ENCODE assay signal across 11 cellular contexts in the genomic region with DNA sequence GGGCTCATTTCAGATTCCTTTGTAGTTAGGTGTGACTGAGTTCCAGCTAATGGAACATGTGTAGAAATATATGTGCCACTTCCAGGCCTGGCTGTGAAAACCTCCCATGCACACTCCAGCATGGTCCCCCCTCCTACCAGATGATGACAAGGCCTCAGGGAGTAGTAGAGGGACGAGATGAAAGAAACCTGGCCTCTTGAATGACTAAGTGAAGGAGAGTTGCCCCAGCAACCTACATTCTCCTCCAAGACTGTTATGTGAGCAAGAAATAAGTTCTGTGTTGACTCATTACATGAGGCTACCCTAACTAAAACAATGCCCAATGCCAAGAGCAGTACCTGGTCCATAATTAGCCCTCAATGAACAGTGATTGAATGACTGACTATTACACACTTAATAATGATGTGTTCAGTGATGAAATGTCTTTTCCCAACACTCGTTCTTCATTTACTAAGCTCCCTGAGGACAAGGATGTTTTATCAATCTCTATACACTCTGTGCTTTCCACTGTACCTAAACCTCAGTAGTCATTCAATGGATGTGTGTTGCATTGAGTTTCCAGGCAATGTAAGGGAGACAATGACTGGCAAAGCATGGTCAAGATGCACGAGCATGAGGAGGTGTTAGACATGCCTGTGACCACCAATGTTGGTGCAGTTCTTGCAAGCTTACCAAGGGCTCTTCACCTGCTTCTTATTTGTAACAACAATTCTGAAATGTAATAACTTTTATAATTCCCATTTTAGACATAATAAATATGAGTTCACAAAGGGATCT.
DNase-seq lines count a peak whose midpoint lies in the region; ATAC-seq, FAIRE-seq and TF ChIP-seq lines count a peak whose summit lies in the region.
"Had no signal": no experiment of that assay in that cellular context is flagged by ENCODE, and none has a peak within 500 bp of the region (broad histone marks: within the 10 kb centered on the region; RNA-seq: fewer than 3 reads in every experiment).

No MANE protein-coding gene starts in this region.

- H3K4me1 ChIP-seq in Caco-2 (peaks cover 48% of the 10 kb centered on the region), adipocyte (ENCODE audit: control insufficient read depth, insufficient read depth, low read length) (peaks cover 49% of the 10 kb centered on the region), small intestine (ENCODE audit: control insufficient read depth in 2 of 2, insufficient read depth in 1 of 2, low read depth in 1 of 2, low read length in 1 of 2) (no peaks in the 10 kb centered on the region)

- DNase-seq in Caco-2: no peak
- peak; percentile 20 for DNase-seq in HS-5 (ENCODE audit: low read depth)
- peak; percentile 50 for DNase-seq in adipocyte (ENCODE audit: low read depth)
- DNase-seq in renal cortical epithelial cell (ENCODE audit: low read depth): peak; percentile 95
- DNase-seq in small intestine: no peak
- no peak for DNase-seq in NAMALWA (ENCODE audit: low spot score)
- no peak for DNase-seq in RPMI8226
- DNase-seq: DMS79; NK-92 treated with Interleukin-12 subunit alpha and Interleukin-12 subunit beta, amount 100 ng/mL, for 24 hours; occipital lobe had no signal

- H3K27me3 ChIP-seq in Caco-2 (replicated peaks; ENCODE audit: control insufficient read depth, insufficient read depth, low read length): no peaks in the 10 kb centered on the region
- no peaks in the 10 kb centered on the region for H3K27me3 ChIP-seq in adipocyte (replicated peaks; ENCODE audit: control insufficient read depth, insufficient read depth, low read length)
- H3K27me3 ChIP-seq in small intestine (ENCODE audit: control insufficient read depth in 2 of 2, insufficient read depth in 2 of 2, low read length in 2 of 2): no peaks in the 10 kb centered on the region

- no peaks in the 10 kb centered on the region for H3K9me3 ChIP-seq in Caco-2
- H3K9me3 ChIP-seq in adipocyte (ENCODE audit: control insufficient read depth, low read length): no peaks in the 10 kb centered on the region
- H3K9me3 ChIP-seq in small intestine (ENCODE audit: control insufficient read depth, low read depth): no peaks in the 10 kb centered on the region

- BruUV-seq in Caco-2 (replicated peaks; lab: Mats Ljungman, UMichigan): no TSS peak

- FAIRE-seq in small intestine (lab: Jason Lieb, UNC): no peak

- no peak overlapping the region for H3K9ac ChIP-seq in adipocyte (ENCODE audit: low read length)

- no peak overlapping the region for H3K27ac ChIP-seq in small intestine (ENCODE audit: low read depth in 1 of 2, low read length in 1 of 2)

- H3K36me3 ChIP-seq in Caco-2 (ENCODE audit: control insufficient read depth, insufficient read depth, low read length) (no peaks in the 10 kb centered on the region), adipocyte (ENCODE audit: control insufficient read depth, insufficient read depth, low read length, severe bottlenecking) (no peaks in the 10 kb centered on the region), small intestine (ENCODE audit: control insufficient read depth in 2 of 2, insufficient read depth in 2 of 2, low read length in 2 of 2) (no peaks in the 10 kb centered on the region)

- intact Hi-C loops in Caco-2 (cut with micrococcal nuclease; ENCODE audit: unreplicated experiment): loop anchor here (5.0 kb wide), 1 partner anchor 940 kb away; no protein-coding TSS in a partner anchor

- no peak for TF ChIP-seq CTCF in Caco-2 (IDR thresholded peaks at IDR 0.05; ENCODE audit: insufficient read depth in 1 of 2, low read depth in 1 of 2, low read length in 1 of 2, severe bottlenecking in 1 of 2, unreplicated experiment in 1 of 2)

- H3K4me1 Mint-ChIP-seq in Caco-2 (ENCODE audit: low read depth, unreplicated experiment): peaks cover 35% of the 10 kb centered on the region

- H3K27me3 Mint-ChIP-seq in Caco-2 (ENCODE audit: insufficient read depth, unreplicated experiment): no peaks in the 10 kb centered on the region

- no peak overlapping the region for H3K4me3 Mint-ChIP-seq in Caco-2 (ENCODE audit: unreplicated experiment)

- peaks cover 10% of the 10 kb centered on the region for H3K9me3 Mint-ChIP-seq in Caco-2 (ENCODE audit: unreplicated experiment)

- POLR2A ChIA-PET in Caco-2 (lab: Charles Lee): no interaction called here

- CTCF ChIA-PET in Caco-2 (lab: Charles Lee): no interaction called here

- H3K27ac Mint-ChIP-seq in Caco-2 (ENCODE audit: unreplicated experiment): peak overlapping the region; percentile 81

- H3K4me3 ChIP-seq in Caco-2 (ENCODE audit: low read depth, low read length): no peak overlapping the region
- no peak overlapping the region for H3K4me3 ChIP-seq in adipocyte (ENCODE audit: low read length)
- H3K4me3 ChIP-seq in small intestine (ENCODE audit: low read depth in 1 of 2, low read length in 2 of 2): no peak overlapping the region

- ATAC-seq in HG03095 (IDR thresholded peaks at IDR 0.05; ENCODE audit: unreplicated experiment): no peak

- peaks cover 13% of the 10 kb centered on the region for H3K36me3 Mint-ChIP-seq in Caco-2 (ENCODE audit: insufficient read depth, unreplicated experiment)

- WGBS in small intestine, 3 donors: 78 to 91% (median 85%) methylated on average over 3 of the region's 3 CpGs

Comparison
In these comparisons a context has a peak if more than half of its experiments do, and no peak if none do; other contexts are left out.
1. DNase-seq: peak in HS-5 (single experiment), adipocyte (single experiment) and renal cortical epithelial cell (single experiment); none in Caco-2 (0 of 2), small intestine (single experiment), NAMALWA (single experiment) and RPMI8226 (single experiment).